ENCODE assay signal across 8 cellular contexts in the genomic region with DNA sequence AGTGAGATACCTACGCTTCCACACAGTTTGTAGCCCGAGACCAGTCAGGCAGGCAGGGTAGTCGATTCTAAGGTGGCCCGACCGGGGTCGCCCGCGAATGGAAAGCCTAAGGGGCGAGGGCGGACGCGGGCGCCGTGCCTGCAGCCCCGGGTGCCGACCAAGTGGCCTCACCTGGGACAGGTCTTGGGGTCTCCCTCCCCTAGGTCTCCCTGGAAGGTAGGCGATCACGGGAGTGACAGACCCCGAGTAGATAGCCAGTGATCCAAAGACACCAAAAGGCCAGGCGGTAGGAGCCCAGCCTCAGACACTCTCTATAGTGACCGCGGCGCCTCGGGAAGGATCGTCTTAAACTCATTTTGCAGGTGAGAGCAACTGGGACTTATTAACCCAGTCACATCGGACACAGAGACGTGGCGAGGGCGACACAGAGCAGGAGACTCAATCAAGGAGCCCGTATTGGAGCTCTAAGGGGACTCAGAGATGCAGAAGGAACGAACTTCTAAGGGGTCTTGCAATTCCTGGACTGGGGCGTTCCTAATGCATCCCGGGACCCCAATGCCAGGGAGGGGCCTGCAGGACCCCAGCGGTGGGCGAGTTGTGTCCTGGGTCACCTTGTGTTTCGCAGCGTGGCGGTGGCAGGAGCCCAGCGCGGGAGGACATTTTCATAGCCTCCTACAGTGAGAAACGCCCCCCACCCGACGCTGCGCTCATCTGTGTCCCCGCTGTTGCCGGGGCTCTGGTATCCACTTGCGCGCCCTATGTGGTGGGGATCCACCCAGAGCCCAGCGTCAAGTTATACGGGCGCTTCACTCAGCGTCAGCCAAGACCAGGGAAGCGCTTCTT. TPM values are rescaled to one million over a fixed set of nuclear protein-coding genes. Genes with fewer than 3 reads are reported as not detected.
DNase-seq lines count a peak whose midpoint lies in the region; ATAC-seq, FAIRE-seq and TF ChIP-seq lines count a peak whose summit lies in the region.

No MANE protein-coding gene starts in this region.

- TF ChIP-seq CTCF in D721Med (IDR thresholded peaks at IDR 0.05; ENCODE audit: insufficient read depth, missing control alignments) (peak; percentile 36), nephron (IDR thresholded peaks at IDR 0.05; ENCODE audit: unreplicated experiment in 3 of 3) (peak; percentile 34 to 49 (median 41))

- ATAC-seq in HG02981 (IDR thresholded peaks at IDR 0.05; ENCODE audit: unreplicated experiment) = peak; percentile 48
- no peak for ATAC-seq in central memory CD8-positive, alpha-beta T cell (replicated peaks; ENCODE audit: extremely low read depth, poor library complexity, severe bottlenecking)
- no peak for ATAC-seq in GM19397 (IDR thresholded peaks at IDR 0.05; ENCODE audit: unreplicated experiment)
- no peak for ATAC-seq in GM18511 (IDR thresholded peaks at IDR 0.05; ENCODE audit: unreplicated experiment)

- H3K27ac Mint-ChIP-seq in central memory CD8-positive, alpha-beta T cell (ENCODE audit: low read depth) = no peak overlapping the region
- H3K27ac Mint-ChIP-seq in nephron = no peak overlapping the region

- FAIRE-seq in D721Med (lab: Jason Lieb, UNC) = no peak

- H3K9me3 Mint-ChIP-seq in central memory CD8-positive, alpha-beta T cell = no peaks in the 10 kb centered on the region
- H3K9me3 Mint-ChIP-seq in nephron = peaks cover 3% of the 10 kb centered on the region

- H3K4me3 Mint-ChIP-seq in central memory CD8-positive, alpha-beta T cell = peak overlapping the region; percentile 32
- H3K4me3 Mint-ChIP-seq in nephron = peak overlapping the region in 1 of 3 experiments; percentile 15

- DNase-seq in D721Med (ENCODE audit: insufficient read length, low spot score) (no peak), ureter (ENCODE audit: low spot score) (no peak)
- no peak for DNase-seq in central memory CD8-positive, alpha-beta T cell (ENCODE audit: low spot score in 2 of 2)
- no peak for DNase-seq in effector CD8-positive, alpha-beta T cell (lab: John Stamatoyannopoulos, UW)

- H3K4me1 Mint-ChIP-seq in central memory CD8-positive, alpha-beta T cell = peaks cover 15% of the 10 kb centered on the region
- H3K4me1 Mint-ChIP-seq in nephron = no peaks in the 10 kb centered on the region

- H3K27me3 Mint-ChIP-seq in central memory CD8-positive, alpha-beta T cell = peaks cover 73% of the 10 kb centered on the region
- H3K27me3 Mint-ChIP-seq in nephron (ENCODE audit: low read depth) = peaks cover 97% of the 10 kb centered on the region

- H3K36me3 Mint-ChIP-seq in central memory CD8-positive, alpha-beta T cell (ENCODE audit: insufficient read depth) = peaks cover 6% of the 10 kb centered on the region
- no peaks in the 10 kb centered on the region for H3K36me3 Mint-ChIP-seq in nephron (ENCODE audit: low read depth)

RNA-seq across cellular contexts. Expression of a gene that starts 2.1 kb away (rescaled TPM):
- total RNA-seq in ureter = not detected

RNA-seq across cellular contexts. Expression of a gene that starts 26.1 kb away (rescaled TPM):
- total RNA-seq in ureter = 33.7 TPM
